ENCODE assay signal across 2 cellular contexts in genomic region chr1:185376840-185377635, GRCh38.
TF ChIP-seq lines count a peak whose summit lies in the region.

No MANE protein-coding gene starts in this region.

TF ChIP-seq in liver, 16 proteins besides CTCF, POLR2A, EP300 and RAD21 (continued from another document):
- no peak for TF ChIP-seq ZBTB33 (IDR thresholded peaks at IDR 0.05)
- no peak for TF ChIP-seq FOXA2 (IDR thresholded peaks at IDR 0.05)
- TF ChIP-seq REST (IDR thresholded peaks at IDR 0.05) = no peak
- no peak for TF ChIP-seq MAX (IDR thresholded peaks at IDR 0.05)
- TF ChIP-seq ATF3 (IDR thresholded peaks at IDR 0.05) = no peak
- no peak for TF ChIP-seq RXRA (IDR thresholded peaks at IDR 0.05)
- TF ChIP-seq EGR1 (IDR thresholded peaks at IDR 0.05; ENCODE audit: low read depth in 2 of 2) = no peak
- TF ChIP-seq JUND (IDR thresholded peaks at IDR 0.05) = no peak
- TF ChIP-seq SP1 (IDR thresholded peaks at IDR 0.05) = no peak
- no peak for TF ChIP-seq TAF1 (conservative IDR thresholded peaks at IDR 0.05)
- no peak for TF ChIP-seq YY1 (IDR thresholded peaks at IDR 0.05)
- TF ChIP-seq FOXA1 (IDR thresholded peaks at IDR 0.05) = no peak
- no peak for TF ChIP-seq HNF4G (IDR thresholded peaks at IDR 0.05)
TF ChIP-seq in liver: peak in this region for 0.

TF ChIP-seq in HepG2, 621 proteins besides CTCF, POLR2A, EP300 and RAD21 (continued from another document):
- TF ChIP-seq HMGXB3 (CRISPR knock-in tag; IDR thresholded peaks at IDR 0.05; ENCODE audit: borderline replicate concordance) (no peak), GATA4 (IDR thresholded peaks at IDR 0.05; ENCODE audit: borderline replicate concordance, low read depth) (no peak), ZBED4 (CRISPR knock-in tag; IDR thresholded peaks at IDR 0.05; ENCODE audit: borderline replicate concordance) (no peak), DZIP1 (CRISPR knock-in tag; IDR thresholded peaks at IDR 0.05) (no peak), ZNF557 (CRISPR knock-in tag; IDR thresholded peaks at IDR 0.05) (no peak), ZSCAN9 (CRISPR knock-in tag; IDR thresholded peaks at IDR 0.05; ENCODE audit: borderline replicate concordance) (no peak), GTF2F1 (IDR thresholded peaks at IDR 0.05; ENCODE audit: low read length) (no peak), DMAP1 (CRISPR knock-in tag; IDR thresholded peaks at IDR 0.05) (no peak), ZNF451 (CRISPR knock-in tag; IDR thresholded peaks at IDR 0.05) (no peak), POGK (CRISPR knock-in tag; conservative IDR thresholded peaks at IDR 0.05) (no peak), CAMTA2 (CRISPR knock-in tag; IDR thresholded peaks at IDR 0.05; ENCODE audit: borderline replicate concordance) (no peak), MTERF4 (CRISPR knock-in tag; IDR thresholded peaks at IDR 0.05) (no peak)
